Comparison of ENCODE assay signal across 8 cellular contexts in genomic region chr3:52454235-52454937, GRCh38. TPM values are rescaled to one million over a fixed set of nuclear protein-coding genes. Genes with fewer than 3 reads are reported as not detected.
DNase-seq lines count a peak whose midpoint lies in the region; ATAC-seq, FAIRE-seq and TF ChIP-seq lines count a peak whose summit lies in the region.

No MANE protein-coding gene starts in this region.

- no peak for ATAC-seq in activated T-cell treated with anti-CD3 and anti-CD28 coated beads, Interleukin-2, amount 50 U/mL, for 4 hours
- ATAC-seq in K562 = no peak
- no peak for ATAC-seq in upper lobe of left lung (ENCODE audit: low FRiP score in 2 of 2)

- in situ Hi-C loops in K562 (cut with MboI) = no loop called here

- H3K4me1 Mint-ChIP-seq in activated T-cell treated with anti-CD3 and anti-CD28 coated beads, Interleukin-2, amount 50 U/mL, for 4 hours (ENCODE audit: low read depth) = peaks cover 38% of the 10 kb centered on the region

- WGBS in K562 (ENCODE audit: insufficient coverage, low coverage, missing lambda C conversion rate) = 52% methylated on average over 8 of the region's 8 CpGs
- 50 to 57% methylated on average over 7 to 8 of the region's 8 CpGs for WGBS in upper lobe of left lung, 2 donors

- TF ChIP-seq EP300 in K562 (IDR thresholded peaks at IDR 0.05; ENCODE audit: low read length) (no peak), upper lobe of left lung (IDR thresholded peaks at IDR 0.05) (no peak)

- H3K27ac ChIP-seq in K562 (ENCODE audit: extremely low read depth, low read depth, low read length) (peak overlapping the region; percentile 73; the same call in 1 of the 3 replicates), upper lobe of left lung (peak overlapping the region; percentile 85 to 95 (median 90))

- H4K20me1 ChIP-seq in K562 (replicated peaks; ENCODE audit: control insufficient read depth, insufficient read depth, low read length) = no peaks in the 10 kb centered on the region

- H3K4me3 Mint-ChIP-seq in activated T-cell treated with anti-CD3 and anti-CD28 coated beads, Interleukin-2, amount 50 U/mL, for 4 hours = peak overlapping the region; percentile 87

- no peaks in the 10 kb centered on the region for H3K9me3 ChIP-seq in K562 (replicated peaks; ENCODE audit: control insufficient read depth, insufficient read depth, low read depth, low read length)
- no peaks in the 10 kb centered on the region for H3K9me3 ChIP-seq in mononuclear cell (ENCODE audit: low read depth, low read length)
- no peaks in the 10 kb centered on the region for H3K9me3 ChIP-seq in upper lobe of left lung

- intact Hi-C loops in K562 (cut with micrococcal nuclease) = loop anchor here (10.0 kb wide), 1 partner anchor 230 kb away; the partner anchor contains the start of genes GNL3 and PBRM1

- FAIRE-seq in K562 (lab: Jason Lieb, UNC) (peak; percentile 67), GM12891 (lab: Jason Lieb, UNC) (no peak)

- H3K9ac ChIP-seq in K562 (ENCODE audit: insufficient read depth in 1 of 2, low read depth in 2 of 2, low read length in 2 of 2) = peak overlapping the region; percentile 68 to 93; a peak in 2 of 4 replicates

- H3K4me3 ChIP-seq in K562 = peak overlapping the region; percentile 92; the same call in 1 of the 2 replicates
- H3K4me3 ChIP-seq in mononuclear cell (ENCODE audit: low read length) = peak overlapping the region; percentile 76
- peak overlapping the region in 3 of 4 donors; percentile 81 to 95 (median 85) for H3K4me3 ChIP-seq in upper lobe of left lung

- BruUV-seq in K562 (replicated peaks; lab: Mats Ljungman, UMichigan) = no TSS peak

- H3K9me3 Mint-ChIP-seq in activated T-cell treated with anti-CD3 and anti-CD28 coated beads, Interleukin-2, amount 50 U/mL, for 4 hours = no peaks in the 10 kb centered on the region

- H3K36me3 Mint-ChIP-seq in activated T-cell treated with anti-CD3 and anti-CD28 coated beads, Interleukin-2, amount 50 U/mL, for 4 hours (ENCODE audit: insufficient read depth) = peaks cover 8% of the 10 kb centered on the region

- H3K4me2 ChIP-seq in K562 (ENCODE audit: insufficient read depth, low read length) = peak overlapping the region; percentile 83

- peak overlapping the region; percentile 84; the same call in 1 of the 2 replicates for H2AFZ ChIP-seq in K562 (ENCODE audit: low read depth, low read length)

- peaks cover 28% of the 10 kb centered on the region for H3K79me2 ChIP-seq in K562 (ENCODE audit: control insufficient read depth, insufficient read depth, low read length)

- H3K27me3 Mint-ChIP-seq in activated T-cell treated with anti-CD3 and anti-CD28 coated beads, Interleukin-2, amount 50 U/mL, for 4 hours (ENCODE audit: low read depth) = no peaks in the 10 kb centered on the region

- POLR2A ChIA-PET in K562 (lab: Yijun Ruan, JAX) = interaction anchor here (1.2 kb wide), 1 partner anchor 234 kb away, joined by 4 read pairs; no protein-coding TSS in a partner anchor

- H3K4me1 ChIP-seq in K562 (replicated peaks in 1 of 2; ENCODE audit: control insufficient read depth in 2 of 2, insufficient read depth in 2 of 2, low read length in 2 of 2) (peaks cover 19 to 51% of the 10 kb centered on the region in 2 experiments; a peak in 4 of 5 replicates), mononuclear cell (ENCODE audit: insufficient read depth, low read length) (peaks cover 38% of the 10 kb centered on the region), upper lobe of left lung (peaks cover 23 to 41% (median 35%) of the 10 kb centered on the region in 4 donors)

- TF ChIP-seq CTCF in K562 (IDR thresholded peaks at IDR 0.05 in 2 of 3, conservative IDR thresholded peaks at IDR 0.05 in 1 of 3; ENCODE audit: insufficient read depth in 2 of 3, low read depth in 1 of 3, low read length in 3 of 3) (no peak), upper lobe of left lung (IDR thresholded peaks at IDR 0.05) (no peak)

- H3K36me3 ChIP-seq in K562 (ENCODE audit: control insufficient read depth, insufficient read depth, low read length) (peaks cover 25% of the 10 kb centered on the region; the same call in 2 of the 3 replicates), upper lobe of left lung (peaks cover 8 to 19% (median 15%) of the 10 kb centered on the region in 4 donors)

- H3K27me3 ChIP-seq in K562 (ENCODE audit: control insufficient read depth in 2 of 2, insufficient read depth in 2 of 2, low read length in 2 of 2) (no peaks in the 10 kb centered on the region), mononuclear cell (ENCODE audit: insufficient read depth, low read length) (no peaks in the 10 kb centered on the region), upper lobe of left lung (no peaks in the 10 kb centered on the region)

- TF ChIP-seq POLR2A in K562 (conservative IDR thresholded peaks at IDR 0.05) (no peak), upper lobe of left lung (IDR thresholded peaks at IDR 0.05) (no peak), GM12891 (IDR thresholded peaks at IDR 0.05; ENCODE audit: low read depth, low read length) (no peak)

- H3K9me1 ChIP-seq in K562 (ENCODE audit: control insufficient read depth, insufficient read depth, low read length) = no peaks in the 10 kb centered on the region

- CTCF ChIA-PET in K562 (lab: Yijun Ruan, JAX; ENCODE audit: low intra/inter-chr PET ratio) = no interaction called here

- TF ChIP-seq RAD21 in K562 (CRISPR knock-in tag; conservative IDR thresholded peaks at IDR 0.05 in 1 of 2, IDR thresholded peaks at IDR 0.05 in 1 of 2) = no peak

- DNase-seq in activated T-cell treated with anti-CD3 and anti-CD28 coated beads, Interleukin-2, amount 50 U/mL, for 4 hours = no peak
- DNase-seq in activated T-cell treated with anti-CD3 and anti-CD28 coated beads, Interleukin-2, amount 50 U/mL, for 1 hour = no peak
- DNase-seq in K562 (ENCODE audit: extremely low read depth in 1 of 4, low spot score in 3 of 4) (peak in 1 of 4 experiments; percentile 6), upper lobe of left lung (no peak), NCI-H524 treated with DMSO at 0.1 percent for 48 hours (lab: John Stamatoyannopoulos, UW) (no peak), GM12891 (ENCODE audit: insufficient read length, low spot score) (no peak), NCI-H1092 treated with DMSO at 0.1 percent for 48 hours (lab: John Stamatoyannopoulos, UW) (no peak)

RNA-seq across cellular contexts. Expression of gene TNNC1, which starts 0.5 kb away (rescaled TPM):
- 1 to 10 TPM in 2 of 3 donors, under 1 TPM in 1; 0.46 to 1.4 (median 1.1) TPM for total RNA-seq in activated T-cell treated with anti-CD3 and anti-CD28 coated beads, Interleukin-2, amount 50 U/mL, for 4 hours
- 0.65 TPM in 1 of 2 replicates, not detected in the other for total RNA-seq in K562 (2011; cell fraction: chromatin; rRNA removed; ENCODE audit: low replicate concordance)
- total RNA-seq in K562 (2011; cell fraction: nucleolus; rRNA removed) = 1.0 and 1.3 TPM in 2 replicates
- 2.7 TPM in 1 of 2 replicates, not detected in the other for total RNA-seq in K562 (2011; cell fraction: nucleoplasm; rRNA removed)
- total RNA-seq in K562 (2014; rRNA removed) (0.53 TPM in 1 of 2 replicates, not detected in the other), K562 (2014; rRNA removed; fragmentation: Illumina TruSeq; extraction: Trizol) (not detected in 2 replicates), K562 (2015; rRNA removed; fragmentation: Illumina TruSeq; extraction: Trizol) (not detected in 2 replicates), K562 (2021) (0.47 TPM in 1 of 2 replicates, not detected in the other), mononuclear cell (0.31 TPM), upper lobe of left lung (100 to 1,000 TPM in 4 of 6 donors, 10 to 100 TPM in 2; 28.3 to 196 (median 122) TPM)
- polyA plus RNA-seq in K562 (2011; rRNA removed) (0.42 and 1.1 TPM in 2 replicates), K562 (2014; fragmentation: Illumina TruSeq; extraction: Trizol) (0.85 TPM in 1 of 2 replicates, not detected in the other), K562 (2014; fragmentation: Nextera tagmentation; extraction: Ambion mirVana) (under 1 TPM; 0.08 to 0.27 TPM), K562 (2014; rRNA removed) (0.78 TPM in 1 of 2 replicates, not detected in the other)
- 0.60 and 1.6 TPM in 2 replicates for polyA plus RNA-seq in K562 (2011; cell fraction: cytosol; rRNA removed)
- 3.3 and 6.2 TPM in 2 replicates for polyA plus RNA-seq in K562 (2011; cell fraction: nucleus; rRNA removed)
- 0.12 and 0.65 TPM in 2 replicates for polyA plus RNA-seq in K562 (2012)
- polyA minus RNA-seq in K562 (2011; rRNA and poly(A)+ RNA removed) = 0.42 and 1.4 TPM in 2 replicates
- not detected in 2 replicates for polyA minus RNA-seq in K562 (2011; cell fraction: cytosol; rRNA and poly(A)+ RNA removed)
- 0.44 TPM in 1 of 2 replicates, not detected in the other for polyA minus RNA-seq in K562 (2011; cell fraction: nucleus; rRNA and poly(A)+ RNA removed)
- polyA plus RNA-seq in GM12891 (2012; ENCODE audit: low read depth, missing spikeins) = 1.3 TPM

RNA-seq across cellular contexts. Expression of gene NISCH, which starts 1.0 kb away (rescaled TPM):
- 10 to 100 TPM; 60.2 to 69.1 (median 67.9) TPM for total RNA-seq in activated T-cell treated with anti-CD3 and anti-CD28 coated beads, Interleukin-2, amount 50 U/mL, for 4 hours
- 205 and 431 TPM in 2 replicates for total RNA-seq in K562 (2011; cell fraction: chromatin; rRNA removed; ENCODE audit: low replicate concordance)
- total RNA-seq in K562 (2011; cell fraction: nucleolus; rRNA removed) = 200 and 220 TPM in 2 replicates
- 158 and 172 TPM in 2 replicates for total RNA-seq in K562 (2011; cell fraction: nucleoplasm; rRNA removed)
- total RNA-seq in K562 (2014; rRNA removed) (27.9 and 35.9 TPM in 2 replicates), K562 (2014; rRNA removed; fragmentation: Illumina TruSeq; extraction: Trizol) (13.9 and 16.1 TPM in 2 replicates), K562 (2015; rRNA removed; fragmentation: Illumina TruSeq; extraction: Trizol) (20.7 and 22.2 TPM in 2 replicates), K562 (2021) (36.9 and 43.5 TPM in 2 replicates), mononuclear cell (75.8 TPM), upper lobe of left lung (100 to 1,000 TPM in 2 of 6 donors, 10 to 100 TPM in 4; 60.7 to 288 (median 83.0) TPM)
- polyA plus RNA-seq in K562 (2011; rRNA removed) (34.6 and 52.5 TPM in 2 replicates), K562 (2014; fragmentation: Illumina TruSeq; extraction: Trizol) (23.4 and 28.3 TPM in 2 replicates), K562 (2014; fragmentation: Nextera tagmentation; extraction: Ambion mirVana) (under 1 TPM; 0.44 to 0.80 TPM), K562 (2014; rRNA removed) (37.5 and 42.4 TPM in 2 replicates)
- polyA plus RNA-seq in K562 (2011; cell fraction: cytosol; rRNA removed) = 31.2 and 33.2 TPM in 2 replicates
- 303 and 415 TPM in 2 replicates for polyA plus RNA-seq in K562 (2011; cell fraction: nucleus; rRNA removed)
- 28.8 and 58.0 TPM in 2 replicates for polyA plus RNA-seq in K562 (2012)
- polyA minus RNA-seq in K562 (2011; rRNA and poly(A)+ RNA removed) = 35.4 and 47.8 TPM in 2 replicates
- polyA minus RNA-seq in K562 (2011; cell fraction: cytosol; rRNA and poly(A)+ RNA removed) = 23.4 and 31.6 TPM in 2 replicates
- 68.9 and 75.8 TPM in 2 replicates for polyA minus RNA-seq in K562 (2011; cell fraction: nucleus; rRNA and poly(A)+ RNA removed)
- polyA plus RNA-seq in GM12891 (2012; ENCODE audit: low read depth, missing spikeins) = 26.0 TPM

RNA-seq across cellular contexts. Expression of gene SEMA3G, which starts 9.5 kb away (rescaled TPM):
- total RNA-seq in activated T-cell treated with anti-CD3 and anti-CD28 coated beads, Interleukin-2, amount 50 U/mL, for 4 hours = under 1 TPM; 0.05 to 0.24 (median 0.08) TPM
- 0.16 TPM in 1 of 2 replicates, not detected in the other for total RNA-seq in K562 (2011; cell fraction: chromatin; rRNA removed; ENCODE audit: low replicate concordance)
- total RNA-seq in K562 (2011; cell fraction: nucleolus; rRNA removed) = 0.13 and 0.33 TPM in 2 replicates
- 0.29 TPM in 1 of 2 replicates, not detected in the other for total RNA-seq in K562 (2011; cell fraction: nucleoplasm; rRNA removed)
- 0.04 and 0.05 TPM in 2 replicates for total RNA-seq in K562 (2014; rRNA removed)
- not detected in 2 replicates for total RNA-seq in K562 (2014; rRNA removed; fragmentation: Illumina TruSeq; extraction: Trizol)
- total RNA-seq in K562 (2015; rRNA removed; fragmentation: Illumina TruSeq; extraction: Trizol) = 0.04 and 0.11 TPM in 2 replicates
- total RNA-seq in K562 (2021) = 0.07 TPM in 1 of 2 replicates, not detected in the other
- polyA plus RNA-seq in K562 (2011; rRNA removed) = 0.11 TPM in 1 of 2 replicates, not detected in the other
- polyA plus RNA-seq in K562 (2011; cell fraction: cytosol; rRNA removed) = 0.06 TPM in 1 of 2 replicates, not detected in the other
- polyA plus RNA-seq in K562 (2011; cell fraction: nucleus; rRNA removed) = 0.10 and 0.23 TPM in 2 replicates
- polyA plus RNA-seq in K562 (2012) = 0.03 and 0.04 TPM in 2 replicates
- polyA plus RNA-seq in K562 (2014; fragmentation: Illumina TruSeq; extraction: Trizol) = 0.04 TPM in 1 of 2 replicates, not detected in the other
- polyA plus RNA-seq in K562 (2014; fragmentation: Nextera tagmentation; extraction: Ambion mirVana) = not detected
- polyA plus RNA-seq in K562 (2014; rRNA removed) = not detected in 2 replicates
- not detected in 2 replicates for polyA minus RNA-seq in K562 (2011; rRNA and poly(A)+ RNA removed)
- not detected in 2 replicates for polyA minus RNA-seq in K562 (2011; cell fraction: cytosol; rRNA and poly(A)+ RNA removed)
- 0.13 and 0.22 TPM in 2 replicates for polyA minus RNA-seq in K562 (2011; cell fraction: nucleus; rRNA and poly(A)+ RNA removed)
- 0.31 TPM for total RNA-seq in mononuclear cell
- total RNA-seq in upper lobe of left lung = 10 to 100 TPM in 5 of 6 donors, 1 to 10 TPM in 1; 5.1 to 69.0 (median 20.7) TPM
- 0.03 TPM for polyA plus RNA-seq in GM12891 (2012; ENCODE audit: low read depth, missing spikeins)

RNA-seq across cellular contexts. Expression of gene STAB1, which starts 40.8 kb away (rescaled TPM):
- total RNA-seq in activated T-cell treated with anti-CD3 and anti-CD28 coated beads, Interleukin-2, amount 50 U/mL, for 4 hours = under 1 TPM; 0.30 to 0.73 (median 0.40) TPM
- 6.3 and 21.2 TPM in 2 replicates for total RNA-seq in K562 (2011; cell fraction: chromatin; rRNA removed; ENCODE audit: low replicate concordance)
- 16.3 and 17.0 TPM in 2 replicates for total RNA-seq in K562 (2011; cell fraction: nucleolus; rRNA removed)
- total RNA-seq in K562 (2011; cell fraction: nucleoplasm; rRNA removed) = 8.3 and 8.5 TPM in 2 replicates
- total RNA-seq in K562 (2014; rRNA removed) (1.6 and 3.4 TPM in 2 replicates), K562 (2014; rRNA removed; fragmentation: Illumina TruSeq; extraction: Trizol) (1.1 TPM in 2 replicates), K562 (2015; rRNA removed; fragmentation: Illumina TruSeq; extraction: Trizol) (0.75 and 1.2 TPM in 2 replicates), K562 (2021) (3.9 and 4.7 TPM in 2 replicates), mononuclear cell (42.6 TPM), upper lobe of left lung (100 to 1,000 TPM in 4 of 6 donors, 10 to 100 TPM in 2; 42.9 to 259 (median 125) TPM)
- polyA plus RNA-seq in K562 (2011; rRNA removed) (1.8 and 4.4 TPM in 2 replicates), K562 (2014; fragmentation: Illumina TruSeq; extraction: Trizol) (0.86 and 1.6 TPM in 2 replicates), K562 (2014; fragmentation: Nextera tagmentation; extraction: Ambion mirVana) (under 1 TPM; 0.20 TPM), K562 (2014; rRNA removed) (1.8 and 3.4 TPM in 2 replicates)
- polyA plus RNA-seq in K562 (2011; cell fraction: cytosol; rRNA removed) = 2.6 and 3.1 TPM in 2 replicates
- polyA plus RNA-seq in K562 (2011; cell fraction: nucleus; rRNA removed) = 34.1 and 41.9 TPM in 2 replicates
- polyA plus RNA-seq in K562 (2012) = 1.6 and 2.7 TPM in 2 replicates
- polyA minus RNA-seq in K562 (2011; rRNA and poly(A)+ RNA removed) = 1.6 and 2.3 TPM in 2 replicates
- 1.9 and 3.1 TPM in 2 replicates for polyA minus RNA-seq in K562 (2011; cell fraction: cytosol; rRNA and poly(A)+ RNA removed)
- 8.5 and 12.6 TPM in 2 replicates for polyA minus RNA-seq in K562 (2011; cell fraction: nucleus; rRNA and poly(A)+ RNA removed)
- 0.08 TPM for polyA plus RNA-seq in GM12891 (2012; ENCODE audit: low read depth, missing spikeins)

RNA-seq across cellular contexts. Expression of gene PHF7, which starts 43.9 kb away (rescaled TPM):
- total RNA-seq in activated T-cell treated with anti-CD3 and anti-CD28 coated beads, Interleukin-2, amount 50 U/mL, for 4 hours = 1 to 10 TPM; 3.6 to 5.0 (median 4.8) TPM
- 31.9 and 35.6 TPM in 2 replicates for total RNA-seq in K562 (2011; cell fraction: chromatin; rRNA removed; ENCODE audit: low replicate concordance)
- total RNA-seq in K562 (2011; cell fraction: nucleolus; rRNA removed) = 25.5 and 28.0 TPM in 2 replicates
- 20.6 and 25.9 TPM in 2 replicates for total RNA-seq in K562 (2011; cell fraction: nucleoplasm; rRNA removed)
- total RNA-seq in K562 (2014; rRNA removed) (16.8 and 21.5 TPM in 2 replicates), K562 (2014; rRNA removed; fragmentation: Illumina TruSeq; extraction: Trizol) (12.7 and 18.0 TPM in 2 replicates), K562 (2015; rRNA removed; fragmentation: Illumina TruSeq; extraction: Trizol) (19.0 and 20.2 TPM in 2 replicates), K562 (2021) (16.7 and 19.5 TPM in 2 replicates), mononuclear cell (9.3 TPM), upper lobe of left lung (10 to 100 TPM in 3 of 6 donors, 1 to 10 TPM in 3; 5.6 to 14.8 (median 10.0) TPM)
- polyA plus RNA-seq in K562 (2011; rRNA removed) (27.5 and 28.3 TPM in 2 replicates), K562 (2014; fragmentation: Illumina TruSeq; extraction: Trizol) (18.3 and 18.4 TPM in 2 replicates), K562 (2014; fragmentation: Nextera tagmentation; extraction: Ambion mirVana) (1 to 10 TPM; 2.4 to 4.1 TPM), K562 (2014; rRNA removed) (28.7 and 29.1 TPM in 2 replicates)
- 10.7 and 16.3 TPM in 2 replicates for polyA plus RNA-seq in K562 (2011; cell fraction: cytosol; rRNA removed)
- polyA plus RNA-seq in K562 (2011; cell fraction: nucleus; rRNA removed) = 33.0 and 39.3 TPM in 2 replicates
- polyA plus RNA-seq in K562 (2012) = 14.0 and 20.6 TPM in 2 replicates
- polyA minus RNA-seq in K562 (2011; rRNA and poly(A)+ RNA removed) = 17.5 and 19.1 TPM in 2 replicates
- 7.0 and 9.6 TPM in 2 replicates for polyA minus RNA-seq in K562 (2011; cell fraction: cytosol; rRNA and poly(A)+ RNA removed)
- 13.9 and 14.5 TPM in 2 replicates for polyA minus RNA-seq in K562 (2011; cell fraction: nucleus; rRNA and poly(A)+ RNA removed)
- 3.9 TPM for polyA plus RNA-seq in GM12891 (2012; ENCODE audit: low read depth, missing spikeins)

Comparison
In these comparisons a context has a peak if more than half of its experiments do, and no peak if none do; other contexts are left out.
1. RNA of gene TNNC1, which starts 0.5 kb away (total RNA-seq): 28.3 to 196 TPM in upper lobe of left lung; 0.46 to 1.4 TPM in activated T-cell treated with anti-CD3 and anti-CD28 coated beads, Interleukin-2, amount 50 U/mL, for 4 hours, 0.31 TPM in mononuclear cell (single experiment) and 0.47 to 2.7 TPM in K562; every median in the first group is over 4 times any median in the second.
2. Peak in every context shown above with its lines, with median percentiles within 50 percentile points of each other: H3K4me3 ChIP-seq.